Comparison of ENCODE assay signal across 8 cellular contexts in genomic region chr2:50746526-50746925, GRCh38.
DNase-seq lines count a peak whose midpoint lies in the region; ATAC-seq and TF ChIP-seq lines count a peak whose summit lies in the region.

No MANE protein-coding gene starts in this region.

- H3K9me3 Mint-ChIP-seq in neural progenitor cell, result no peaks in the 10 kb centered on the region

- H3K4me2 ChIP-seq in neural progenitor cell, result no peak overlapping the region

- in situ Hi-C loops in GM13976 (cut with MboI; ENCODE audit: low sequenced_read_pairs, unreplicated experiment), result no loop called here

- ATAC-seq in GM18520 (IDR thresholded peaks at IDR 0.05; ENCODE audit: unreplicated experiment), result no peak

- H3K27ac ChIP-seq in neural progenitor cell, result no peak overlapping the region

- no peak overlapping the region for H2AFZ ChIP-seq in neural progenitor cell (replicated peaks)

- peaks cover 4% of the 10 kb centered on the region for H3K4me1 Mint-ChIP-seq in neural progenitor cell

- no peaks in the 10 kb centered on the region for H3K36me3 ChIP-seq in neural progenitor cell

- H3K36me3 Mint-ChIP-seq in neural progenitor cell, result no peaks in the 10 kb centered on the region

- H3K4me3 ChIP-seq in neural progenitor cell, result no peak overlapping the region

- no peaks in the 10 kb centered on the region for H3K79me2 ChIP-seq in neural progenitor cell (ENCODE audit: low read depth)

- no peaks in the 10 kb centered on the region for H3K27me3 ChIP-seq in neural progenitor cell

- H3K9ac ChIP-seq in neural progenitor cell, result no peak overlapping the region

- H3K4me1 ChIP-seq in neural progenitor cell, result peaks cover 12% of the 10 kb centered on the region

- no peak overlapping the region for H3K27ac Mint-ChIP-seq in neural progenitor cell

- H3F3A ChIP-seq in neural progenitor cell (ENCODE audit: low read depth), result no peaks in the 10 kb centered on the region

- H4K20me1 ChIP-seq in neural progenitor cell (ENCODE audit: low read depth), result no peaks in the 10 kb centered on the region

- no peak overlapping the region for H3K4me3 Mint-ChIP-seq in neural progenitor cell

- peak; percentile 33 for TF ChIP-seq CTCF in GM13976 (IDR thresholded peaks at IDR 0.05; ENCODE audit: borderline replicate concordance, control extremely low read depth, extremely low read depth, insufficient read depth, missing control alignments)
- TF ChIP-seq CTCF in neural progenitor cell (IDR thresholded peaks at IDR 0.05), result peak; percentile 69

- no peaks in the 10 kb centered on the region for H3K27me3 Mint-ChIP-seq in neural progenitor cell (ENCODE audit: insufficient read depth, low read depth)

- DNase-seq in A172 (ENCODE audit: low spot score) (peak; percentile 56), GM13976 (ENCODE audit: low spot score) (no peak), HT1080 (ENCODE audit: low read depth) (peak; percentile 43), astrocyte of the hippocampus (ENCODE audit: low read depth, low spot score) (peak; percentile 33), neural progenitor cell (ENCODE audit: low spot score) (peak; percentile 40), T1000 (lab: John Stamatoyannopoulos, UW) (no peak), cerebellar nuclear complex (lab: John Stamatoyannopoulos, UW) (no peak)

- H3K9me3 ChIP-seq in neural progenitor cell (ENCODE audit: low read depth), result no peaks in the 10 kb centered on the region

Comparison
In these comparisons a context has a peak if more than half of its experiments do, and no peak if none do; other contexts are left out.
1. DNase-seq: peak in A172 (single experiment), HT1080 (single experiment), astrocyte of the hippocampus (single experiment) and neural progenitor cell (single experiment); none in GM13976 (single experiment), T1000 (single experiment) and cerebellar nuclear complex (0 of 2).